1 cellular context compared by ENCODE assay signal in genomic region chr11:110720646-110721283, GRCh38.
A peak's percentile ranks its signal among the peaks of the same experiment; 100 is the strongest.
TF ChIP-seq lines count a peak whose summit lies in the region.

No MANE protein-coding gene starts in this region.

TF ChIP-seq in SK-N-SH, 30 proteins besides CTCF, POLR2A, EP300 and RAD21:
- TF ChIP-seq PBX3 (IDR thresholded peaks at IDR 0.05) (peak; percentile 64; the same call in 1 of the 2 replicates), MXI1 (IDR thresholded peaks at IDR 0.05; ENCODE audit: low read depth, low read length) (no peak), TCF12 (IDR thresholded peaks at IDR 0.05) (peak; percentile 80), CHD2 (IDR thresholded peaks at IDR 0.05; ENCODE audit: low read length, partially characterized antibody) (no peak), MEF2A (IDR thresholded peaks at IDR 0.05; ENCODE audit: borderline replicate concordance, low read depth) (no peak), ZBTB33 (IDR thresholded peaks at IDR 0.05; ENCODE audit: borderline replicate concordance, low read depth) (0 out of 2 replicates have a peak, but pooled peaks have one; percentile 27), REST (IDR thresholded peaks at IDR 0.05; ENCODE audit: low read depth, low read length) (no peak), FOSL2 (IDR thresholded peaks at IDR 0.05; ENCODE audit: borderline replicate concordance, low read depth) (no peak), POLR2AphosphoS5 (IDR thresholded peaks at IDR 0.05; ENCODE audit: low read depth, low read length) (0 out of 2 replicates have a peak, but pooled peaks have one; percentile 38), RXRA (IDR thresholded peaks at IDR 0.05; ENCODE audit: borderline replicate concordance, low read depth) (no peak), FOXM1 (IDR thresholded peaks at IDR 0.05; ENCODE audit: low read depth) (no peak)
